In genomic region chr4:75723117-75723801, GRCh38 we compare ENCODE assay signal across 8 cellular contexts. TPM values are rescaled to one million over a fixed set of nuclear protein-coding genes. Genes with fewer than 3 reads are reported as not detected.
DNase-seq lines count a peak whose midpoint lies in the region; ATAC-seq and TF ChIP-seq lines count a peak whose summit lies in the region.

No MANE protein-coding gene starts in this region.

- DNase-seq in HT1080 (ENCODE audit: low read depth) (peak; percentile 46), spleen (no peak)
- no peak for DNase-seq in activated naive CD4-positive, alpha-beta T cell treated with anti-CD3 and anti-CD28 coated beads, Interleukin-2, amount 50 U/mL, for 72 hours (ENCODE audit: low spot score in 2 of 2)
- no peak for DNase-seq in central memory CD4-positive, alpha-beta T cell

- peak overlapping the region; percentile 87 for H3K4me2 ChIP-seq in BLaER1

- H3K9ac ChIP-seq in BLaER1 (peak overlapping the region; percentile 89), iPS-18a (ENCODE audit: low read length) (peak overlapping the region; percentile 97)

- intact Hi-C loops in spleen (cut with DNase I; ENCODE audit: low total_unique reads): loop anchor here (5.0 kb wide), 1 partner anchor 51 kb away; the partner anchor contains the start of gene G3BP2

- TF ChIP-seq POLR2A in spleen (IDR thresholded peaks at IDR 0.05): no peak

- peaks cover 49% of the 10 kb centered on the region for H3K4me1 ChIP-seq in BLaER1
- H3K4me1 ChIP-seq in iPS-18a (ENCODE audit: control insufficient read depth, low read depth, low read length): peaks cover 26% of the 10 kb centered on the region
- H3K4me1 ChIP-seq in spleen: peaks cover 18 to 55% (median 47%) of the 10 kb centered on the region in 6 donors

- H3K27ac Mint-ChIP-seq in activated naive CD4-positive, alpha-beta T cell treated with anti-CD3 and anti-CD28 coated beads, Interleukin-2, amount 50 U/mL, for 72 hours: peak overlapping the region; percentile 99

- H4K20me1 ChIP-seq in BLaER1: peaks cover 21% of the 10 kb centered on the region

- no peaks in the 10 kb centered on the region for H3K9me3 Mint-ChIP-seq in activated naive CD4-positive, alpha-beta T cell treated with anti-CD3 and anti-CD28 coated beads, Interleukin-2, amount 50 U/mL, for 72 hours

- no peak for TF ChIP-seq CTCF in spleen (IDR thresholded peaks at IDR 0.05 in 8 of 11, conservative IDR thresholded peaks at IDR 0.05 in 3 of 11)

- H3K27me3 ChIP-seq in BLaER1 (no peaks in the 10 kb centered on the region), iPS-18a (ENCODE audit: control insufficient read depth, insufficient read depth, low read length) (no peaks in the 10 kb centered on the region), spleen (replicated peaks in 1 of 7) (no peaks in the 10 kb centered on the region)

- H3K36me3 Mint-ChIP-seq in activated naive CD4-positive, alpha-beta T cell treated with anti-CD3 and anti-CD28 coated beads, Interleukin-2, amount 50 U/mL, for 72 hours: peaks cover 10 to 15% of the 10 kb centered on the region in 2 donors

- 0 out of 2 replicates have a peak, but pooled peaks cover 5% of the 10 kb centered on the region for H3K9me3 ChIP-seq in BLaER1
- no peaks in the 10 kb centered on the region for H3K9me3 ChIP-seq in iPS-18a (ENCODE audit: control insufficient read depth, low read depth, low read length)
- H3K9me3 ChIP-seq in spleen: no peaks in the 10 kb centered on the region

- H3K36me3 ChIP-seq in BLaER1 (peaks cover 18% of the 10 kb centered on the region), iPS-18a (ENCODE audit: control insufficient read depth, low read depth, low read length) (peaks cover 5% of the 10 kb centered on the region), spleen (no peaks in the 10 kb centered on the region)

- peak in 1 of 2 donors; percentile 18 for ATAC-seq in activated naive CD4-positive, alpha-beta T cell treated with anti-CD3 and anti-CD28 coated beads, Interleukin-2, amount 50 U/mL, for 72 hours
- ATAC-seq in HG03565 (IDR thresholded peaks at IDR 0.05; ENCODE audit: unreplicated experiment): no peak
- ATAC-seq in GM21717 (IDR thresholded peaks at IDR 0.05; ENCODE audit: unreplicated experiment): no peak

- H3K4me3 ChIP-seq in BLaER1: peak overlapping the region; percentile 86
- H3K4me3 ChIP-seq in iPS-18a (ENCODE audit: low read length): peak overlapping the region; percentile 91
- peak overlapping the region in 6 of 8 donors; percentile 77 to 95 (median 82) for H3K4me3 ChIP-seq in spleen

- H3K27ac ChIP-seq in BLaER1: peak overlapping the region; percentile 90
- no peak overlapping the region for H3K27ac ChIP-seq in iPS-18a (ENCODE audit: low read length)
- H3K27ac ChIP-seq in spleen: peak overlapping the region; percentile 92 to 99 (median 96)

- 3 to 11% (median 5%) methylated on average over 3 of the region's 3 CpGs for WGBS in spleen, 5 donors

RNA-seq across cellular contexts. Expression of gene USO1, which starts 1.1 kb away (rescaled TPM):
- 60.8 and 68.3 TPM in 2 replicates for total RNA-seq in HT1080 (2014; rRNA removed; shearing (Covaris generic))
- 55.8 and 78.3 TPM in 2 replicates for polyA plus RNA-seq in HT1080 (2015; cell fraction: cytosol; rRNA removed)
- polyA plus RNA-seq in HT1080 (2015; cell fraction: nucleus; rRNA removed): 91.3 and 94.7 TPM in 2 replicates
- total RNA-seq in activated naive CD4-positive, alpha-beta T cell treated with anti-CD3 and anti-CD28 coated beads, Interleukin-2, amount 50 U/mL, for 72 hours: 10 to 100 TPM; 44.7 to 50.6 TPM
- total RNA-seq in spleen: 10 to 100 TPM; 42.9 to 64.8 (median 51.9) TPM
- 10 to 100 TPM; 16.4 to 20.6 (median 19.3) TPM for polyA plus RNA-seq in spleen

RNA-seq across cellular contexts. Expression of gene G3BP2, which starts 50.0 kb away (rescaled TPM):
- 86.0 and 115 TPM in 2 replicates for total RNA-seq in HT1080 (2014; rRNA removed; shearing (Covaris generic))
- polyA plus RNA-seq in HT1080 (2015; cell fraction: cytosol; rRNA removed): 96.4 and 124 TPM in 2 replicates
- polyA plus RNA-seq in HT1080 (2015; cell fraction: nucleus; rRNA removed): 153 and 173 TPM in 2 replicates
- total RNA-seq in activated naive CD4-positive, alpha-beta T cell treated with anti-CD3 and anti-CD28 coated beads, Interleukin-2, amount 50 U/mL, for 72 hours: 100 to 1,000 TPM; 118 to 122 TPM
- 100 to 1,000 TPM in 5 of 7 donors, 10 to 100 TPM in 2; 90.8 to 113 (median 106) TPM for total RNA-seq in spleen
- 10 to 100 TPM; 15.2 to 31.9 (median 19.9) TPM for polyA plus RNA-seq in spleen
